In the genomic region with DNA sequence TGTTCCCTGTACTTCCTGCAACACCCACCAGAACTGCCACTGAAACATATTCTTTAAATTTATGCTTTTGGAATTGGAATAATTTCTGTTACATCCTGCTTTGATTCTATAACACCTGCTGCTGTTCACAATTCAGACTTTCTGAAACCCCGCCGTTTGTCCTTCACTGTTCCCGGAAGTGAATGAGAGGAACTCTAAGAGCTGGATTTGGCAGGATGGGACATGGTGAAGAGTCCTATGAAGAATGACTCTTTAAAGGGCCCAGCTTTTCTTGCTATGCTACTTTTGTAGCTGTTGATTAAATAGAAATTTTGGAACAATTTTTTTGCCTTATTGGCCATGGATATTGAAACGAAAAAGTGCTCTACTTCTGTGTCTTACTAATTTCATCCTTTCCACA, we compare ENCODE assay signal across 30 cellular contexts. TPM values are rescaled to one million over a fixed set of nuclear protein-coding genes. Genes with fewer than 3 reads are reported as not detected.
"Had no signal": no experiment of that assay in that cellular context is flagged by ENCODE, and none has a peak within 500 bp of the region (broad histone marks: within the 10 kb centered on the region; RNA-seq: fewer than 3 reads in every experiment).

No MANE protein-coding gene starts in this region.

- H3K4me3 ChIP-seq: colonic mucosa, esophagus squamous epithelium, gastroesophageal sphincter had no signal

- DNase-seq: activated CD4-positive, alpha-beta memory T cell treated with anti-CD3 and anti-CD28 coated beads, Interleukin-2, amount 10 ng/mL, durations not matched to agents 7 days and 5 days; activated CD4-positive, alpha-beta T cell treated with anti-CD3 and anti-CD28 coated beads for 1 hour; activated CD4-positive, alpha-beta T cell treated with anti-CD3 and anti-CD28 coated beads for 4 hours; activated CD4-positive, alpha-beta T cell treated with anti-CD3 and anti-CD28 coated beads, Interleukin-2, amount 10 ng/mL, durations not matched to agents 7 days and 5 days; activated CD4-positive, alpha-beta T cell treated with anti-CD3 and anti-CD28 coated beads, Interleukin-2, amount 50 U/mL, for 4 hours; activated CD8-positive, alpha-beta memory T cell treated with anti-CD3 and anti-CD28 coated beads, Interleukin-2, amount 50 U/mL, for 48 hours; activated gamma-delta T cell treated with Interleukin-2 at 50 U/mL for 16 hours; activated naive CD4-positive, alpha-beta T cell treated with anti-CD3 and anti-CD28 coated beads, Interleukin-2, amount 50 U/mL, for 16 hours; activated naive CD4-positive, alpha-beta T cell treated with Interleukin-2 at 50 U/mL for 16 hours; activated T-cell treated with anti-CD3 and anti-CD28 coated beads for 4 hours; activated T-cell treated with anti-CD3 and anti-CD28 coated beads, Interleukin-2, amount 50 U/mL, for 24 hours; activated T-cell treated with anti-CD3 and anti-CD28 coated beads, Interleukin-2, amount 50 U/mL, for 72 hours; amniotic stem cell; anterior cingulate cortex; brain microvascular endothelial cell; central memory CD4-positive, alpha-beta T cell; cerebellar nuclear complex; colonic mucosa; effector CD8-positive, alpha-beta T cell; esophagus squamous epithelium; foreskin melanocyte; T-helper 2 cell had no signal

- H3K9me3 Mint-ChIP-seq: activated CD4-positive, alpha-beta memory T cell treated with anti-CD3 and anti-CD28 coated beads, Interleukin-2, amount 10 ng/mL, durations not matched to agents 7 days and 5 days; activated CD4-positive, alpha-beta T cell treated with anti-CD3 and anti-CD28 coated beads, Interleukin-2, amount 10 ng/mL, durations not matched to agents 7 days and 5 days; activated T-cell treated with anti-CD3 and anti-CD28 coated beads, Interleukin-2, amount 50 U/mL, for 24 hours; activated T-cell treated with anti-CD3 and anti-CD28 coated beads, Interleukin-2, amount 50 U/mL, for 72 hours had no signal

- H3K4me3 Mint-ChIP-seq: activated CD4-positive, alpha-beta memory T cell treated with anti-CD3 and anti-CD28 coated beads, Interleukin-2, amount 10 ng/mL, durations not matched to agents 7 days and 5 days; activated CD4-positive, alpha-beta T cell treated with anti-CD3 and anti-CD28 coated beads, Interleukin-2, amount 10 ng/mL, durations not matched to agents 7 days and 5 days; activated naive CD8-positive, alpha-beta T cell; activated T-cell treated with anti-CD3 and anti-CD28 coated beads, Interleukin-2, amount 50 U/mL, for 24 hours; activated T-cell treated with anti-CD3 and anti-CD28 coated beads, Interleukin-2, amount 50 U/mL, for 72 hours had no signal

- H3K27me3 ChIP-seq: brain microvascular endothelial cell, colonic mucosa, esophagus squamous epithelium, gastroesophageal sphincter had no signal

- H3K27ac Mint-ChIP-seq: activated CD4-positive, alpha-beta memory T cell treated with anti-CD3 and anti-CD28 coated beads, Interleukin-2, amount 10 ng/mL, durations not matched to agents 7 days and 5 days; activated CD4-positive, alpha-beta T cell treated with anti-CD3 and anti-CD28 coated beads, Interleukin-2, amount 10 ng/mL, durations not matched to agents 7 days and 5 days; activated naive CD8-positive, alpha-beta T cell; activated T-cell treated with anti-CD3 and anti-CD28 coated beads, Interleukin-2, amount 50 U/mL, for 24 hours; activated T-cell treated with anti-CD3 and anti-CD28 coated beads, Interleukin-2, amount 50 U/mL, for 72 hours had no signal

- H3K27ac ChIP-seq: brain microvascular endothelial cell, colonic mucosa, epithelial cell of prostate, esophagus squamous epithelium, gastroesophageal sphincter had no signal

- H3K9me3 ChIP-seq: colonic mucosa, esophagus squamous epithelium, gastroesophageal sphincter had no signal

- H3K4me1 ChIP-seq: colonic mucosa had no signal

- ATAC-seq: activated T-cell treated with anti-CD3 and anti-CD28 coated beads, Interleukin-2, amount 50 U/mL, for 72 hours; gastroesophageal sphincter had no signal

- H3K27me3 Mint-ChIP-seq: activated CD4-positive, alpha-beta memory T cell treated with anti-CD3 and anti-CD28 coated beads, Interleukin-2, amount 10 ng/mL, durations not matched to agents 7 days and 5 days; activated CD4-positive, alpha-beta T cell treated with anti-CD3 and anti-CD28 coated beads, Interleukin-2, amount 10 ng/mL, durations not matched to agents 7 days and 5 days; activated naive CD8-positive, alpha-beta T cell; activated T-cell treated with anti-CD3 and anti-CD28 coated beads, Interleukin-2, amount 50 U/mL, for 24 hours had no signal

RNA-seq across cellular contexts. Expression of a gene that starts 35.5 kb away (rescaled TPM):
- total RNA-seq: activated CD4-positive, alpha-beta memory T cell treated with anti-CD3 and anti-CD28 coated beads, Interleukin-2, amount 10 ng/mL, durations not matched to agents 7 days and 5 days; activated CD4-positive, alpha-beta T cell treated with anti-CD3 and anti-CD28 coated beads, Interleukin-2, amount 10 ng/mL, durations not matched to agents 7 days and 5 days; activated T-cell treated with anti-CD3 and anti-CD28 coated beads, Interleukin-2, amount 50 U/mL, for 72 hours; astrocyte; colonic mucosa; endothelial cell of umbilical vein; esophagus squamous epithelium; fibroblast of lung; fibroblast of villous mesenchyme; gastroesophageal sphincter had no signal

RNA-seq across cellular contexts. Expression of a gene that starts 58.6 kb away (rescaled TPM):
- total RNA-seq: endothelial cell of umbilical vein, fibroblast of villous mesenchyme, glomerular endothelial cell had no signal
